ENCODE assay signal across 26 cellular contexts in the genomic region with DNA sequence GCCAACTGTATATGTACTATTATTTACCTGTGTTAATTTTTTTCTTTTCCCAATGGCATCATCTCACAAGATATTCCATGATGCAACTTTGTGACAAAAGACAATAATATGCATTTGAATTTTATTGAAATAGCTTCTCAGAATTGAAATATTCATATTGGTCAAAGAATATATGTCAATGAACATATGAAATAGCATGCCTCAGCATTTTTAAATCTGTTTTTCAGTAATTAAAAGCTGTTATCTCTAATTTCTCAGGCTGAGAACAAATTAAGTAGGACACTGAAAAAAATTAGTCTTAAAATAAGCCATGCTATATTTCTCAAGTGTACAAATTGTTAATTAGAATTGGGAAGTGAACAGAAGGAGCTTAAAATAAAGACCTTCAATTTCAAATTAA.
"Had no signal": no experiment of that assay in that cellular context is flagged by ENCODE, and none has a peak within 500 bp of the region (broad histone marks: within the 10 kb centered on the region; RNA-seq: fewer than 3 reads in every experiment).

No MANE protein-coding gene starts in this region.

- FAIRE-seq: urothelium cell line had no signal

- DNase-seq: stimulated activated CD4-positive, alpha-beta T cell treated with anti-CD3 and anti-CD28 coated beads, Interleukin-2, amount 100 ng/mL, for 48 hours; stimulated activated CD4-positive, alpha-beta T cell treated with anti-CD3 and anti-CD28 coated beads, Interleukin-4, amount 100 ng/mL, for 24 hours; stimulated activated CD4-positive, alpha-beta T cell treated with anti-CD3 and anti-CD28 coated beads, Interleukin-4, amount 100 ng/mL, for 4 hours; stimulated activated CD8-positive, alpha-beta memory T cell treated with anti-CD3 and anti-CD28 coated beads, Interleukin-4, amount 100 ng/mL, for 48 hours; stimulated activated naive B cell treated with anti-CD40 and anti-IgM and Interleukin-4, amounts not matched to agents 10 μg/mL and 1 μg/mL and 100 μg/mL, for 72 hours; stimulated activated naive CD4-positive, alpha-beta T cell; stimulated activated naive CD4-positive, alpha-beta T cell treated with Interleukin-2 at 50 U/mL for 16 hours; stimulated activated naive CD8-positive, alpha-beta T cell treated with anti-CD3 and anti-CD28 coated beads, Interleukin-15, amount 100 ng/mL, for 72 hours; stimulated activated naive CD8-positive, alpha-beta T cell treated with anti-CD3 and anti-CD28 coated beads, Interleukin-15, Interleukin-2, amounts not matched to agents 100 U/mL and 50 U/mL, for 24 hours; stomach; substantia nigra; testis; thyroid gland; tibial artery; transverse colon; trophoblast cell; upper lobe of left lung; upper lobe of right lung; uterus had no signal

- H3K27ac ChIP-seq: stomach, suprapubic skin, testis, thoracic aorta, thyroid gland, tibial artery, tibial nerve, transverse colon, upper lobe of left lung, upper lobe of right lung, uterus, vagina had no signal

- H3K27me3 ChIP-seq: stomach, suprapubic skin, testis, thyroid gland, tibial artery, tibial nerve, transverse colon, upper lobe of left lung, upper lobe of right lung, uterus, vagina had no signal

- ATAC-seq: stimulated activated effector memory CD8-positive, alpha-beta T cell treated with anti-CD3 and anti-CD28 coated beads, Interleukin-12 subunit alpha, Interleukin-12 subunit beta, amount 100 ng/mL, for 72 hours; stimulated activated memory B cell treated with anti-CD40 and anti-IgM and Interleukin-4, amounts not matched to agents 10 μg/mL and 1 μg/mL and 100 μg/mL, for 72 hours; stimulated activated naive B cell treated with anti-CD40 and anti-IgM and Interleukin-4, amounts not matched to agents 10 μg/mL and 1 μg/mL and 100 μg/mL, for 72 hours; stimulated activated naive CD8-positive, alpha-beta T cell treated with anti-CD3 and anti-CD28 coated beads, Interleukin-15, amount 100 ng/mL, for 72 hours; stimulated activated naive CD8-positive, alpha-beta T cell treated with anti-CD3 and anti-CD28 coated beads, Interleukin-15, Interleukin-2, amounts not matched to agents 100 U/mL and 50 U/mL, for 24 hours; upper lobe of right lung had no signal

- H3K36me3 ChIP-seq: stomach, suprapubic skin, thoracic aorta, thyroid gland, tibial artery, tibial nerve, transverse colon, upper lobe of left lung, upper lobe of right lung, uterus, vagina had no signal

- H3K4me1 ChIP-seq: stomach, suprapubic skin, testis, thyroid gland, tibial artery, tibial nerve, transverse colon, upper lobe of left lung, upper lobe of right lung, uterus, vagina had no signal

- H3K4me3 ChIP-seq: stomach, suprapubic skin, testis, thoracic aorta, thyroid gland, tibial artery, tibial nerve, transverse colon, upper lobe of left lung, upper lobe of right lung, uterus, vagina had no signal

- H3K9me3 ChIP-seq: stomach, suprapubic skin, testis, thoracic aorta, thyroid gland, tibial artery, tibial nerve, transverse colon, upper lobe of left lung, upper lobe of right lung, uterus, vagina had no signal
